In genomic region chr6:25635886-25636317, GRCh38 we compare ENCODE assay signal across 1 cellular context.
A peak's percentile ranks its signal among the peaks of the same experiment; 100 is the strongest.
TF ChIP-seq lines count a peak whose summit lies in the region.

No MANE protein-coding gene starts in this region.

TF ChIP-seq in HepG2, 621 proteins besides CTCF, POLR2A, EP300 and RAD21 (continued from another document and continues in another):
- TF ChIP-seq ZKSCAN8 (CRISPR knock-in tag; IDR thresholded peaks at IDR 0.05; ENCODE audit: borderline replicate concordance) (peak; percentile 62; the same call in 1 of the 2 replicates), ZNF564 (CRISPR knock-in tag; IDR thresholded peaks at IDR 0.05) (no peak), RNF2 (conservative IDR thresholded peaks at IDR 0.05; ENCODE audit: low read depth) (no peak), ZFP1 (CRISPR knock-in tag; IDR thresholded peaks at IDR 0.05) (peak; percentile 55; the same call in 1 of the 2 replicates), ZNF530 (CRISPR knock-in tag; IDR thresholded peaks at IDR 0.05; ENCODE audit: low read depth) (no peak), RFX5 (IDR thresholded peaks at IDR 0.05; ENCODE audit: low read depth, low read length) (no peak), TFE3 (CRISPR knock-in tag; IDR thresholded peaks at IDR 0.05) (peak; percentile 78), ZNF605 (CRISPR knock-in tag; IDR thresholded peaks at IDR 0.05) (peak; percentile 92), IRF1 (CRISPR knock-in tag; IDR thresholded peaks at IDR 0.05; ENCODE audit: low read depth) (no peak), HOXA9 (CRISPR knock-in tag; IDR thresholded peaks at IDR 0.05; ENCODE audit: borderline replicate concordance) (no peak), ZNF3 (CRISPR knock-in tag; IDR thresholded peaks at IDR 0.05) (no peak; the same call in 1 of the 2 replicates), ZNF691 (CRISPR knock-in tag; IDR thresholded peaks at IDR 0.05; ENCODE audit: borderline replicate concordance, low read depth) (0 out of 2 replicates have a peak, but pooled peaks have one; percentile 32), SMAD1 (CRISPR knock-in tag; IDR thresholded peaks at IDR 0.05; ENCODE audit: borderline replicate concordance, low read depth) (no peak), MZF1 (CRISPR knock-in tag; IDR thresholded peaks at IDR 0.05; ENCODE audit: borderline replicate concordance) (no peak), ZNF354B (CRISPR knock-in tag; IDR thresholded peaks at IDR 0.05) (0 out of 2 replicates have a peak, but pooled peaks have one; percentile 31), ZFP36L1 (CRISPR knock-in tag; IDR thresholded peaks at IDR 0.05) (no peak), ZMAT3 (CRISPR knock-in tag; conservative IDR thresholded peaks at IDR 0.05) (no peak), CENPBD1 (CRISPR knock-in tag; IDR thresholded peaks at IDR 0.05; ENCODE audit: borderline replicate concordance, low read depth) (no peak), ZNF30 (CRISPR knock-in tag; IDR thresholded peaks at IDR 0.05) (no peak), PITX1 (CRISPR knock-in tag; IDR thresholded peaks at IDR 0.05) (peak; percentile 97), KAT7 (CRISPR knock-in tag; IDR thresholded peaks at IDR 0.05; ENCODE audit: borderline replicate concordance) (no peak), MAX (IDR thresholded peaks at IDR 0.05) (peak; percentile 43), FOSL1 (CRISPR knock-in tag; IDR thresholded peaks at IDR 0.05; ENCODE audit: borderline replicate concordance) (peak; percentile 99), ZSCAN20 (CRISPR knock-in tag; IDR thresholded peaks at IDR 0.05; ENCODE audit: borderline replicate concordance) (no peak), FOXA1 (IDR thresholded peaks at IDR 0.05) (no peak), FOXA1 (CRISPR knock-in tag; IDR thresholded peaks at IDR 0.05) (peak; percentile 18; the same call in 1 of the 2 replicates), KIAA2018 (CRISPR knock-in tag; IDR thresholded peaks at IDR 0.05; ENCODE audit: borderline replicate concordance) (no peak), ZSCAN9 (CRISPR knock-in tag; IDR thresholded peaks at IDR 0.05; ENCODE audit: borderline replicate concordance) (no peak), ZFX (CRISPR knock-in tag; IDR thresholded peaks at IDR 0.05; ENCODE audit: low read depth) (no peak), ZNF879 (CRISPR knock-in tag; IDR thresholded peaks at IDR 0.05) (no peak), ZBTB20 (CRISPR knock-in tag; IDR thresholded peaks at IDR 0.05; ENCODE audit: borderline replicate concordance, low read depth) (peak; percentile 75; the same call in 1 of the 2 replicates)
- TF ChIP-seq, protein P1, sequence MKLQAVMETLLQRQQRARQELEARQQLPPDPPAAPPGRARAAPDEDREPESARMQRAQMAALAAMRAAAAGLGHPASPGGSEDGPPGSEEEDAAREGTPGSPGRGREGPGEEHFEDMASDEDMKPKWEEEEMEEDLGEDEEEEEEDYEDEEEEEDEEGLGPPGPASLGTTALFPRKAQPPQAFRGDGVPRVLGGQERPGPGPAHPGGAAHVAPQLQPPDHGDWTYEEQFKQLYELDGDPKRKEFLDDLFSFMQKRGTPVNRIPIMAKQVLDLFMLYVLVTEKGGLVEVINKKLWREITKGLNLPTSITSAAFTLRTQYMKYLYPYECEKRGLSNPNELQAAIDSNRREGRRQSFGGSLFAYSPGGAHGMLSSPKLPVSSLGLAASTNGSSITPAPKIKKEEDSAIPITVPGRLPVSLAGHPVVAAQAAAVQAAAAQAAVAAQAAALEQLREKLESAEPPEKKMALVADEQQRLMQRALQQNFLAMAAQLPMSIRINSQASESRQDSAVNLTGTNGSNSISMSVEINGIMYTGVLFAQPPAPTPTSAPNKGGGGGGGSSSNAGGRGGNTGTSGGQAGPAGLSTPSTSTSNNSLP (IDR thresholded peaks at IDR 0.05; ENCODE audit: low read depth, low read length) = peak; percentile 88
- TF ChIP-seq, protein P2, sequence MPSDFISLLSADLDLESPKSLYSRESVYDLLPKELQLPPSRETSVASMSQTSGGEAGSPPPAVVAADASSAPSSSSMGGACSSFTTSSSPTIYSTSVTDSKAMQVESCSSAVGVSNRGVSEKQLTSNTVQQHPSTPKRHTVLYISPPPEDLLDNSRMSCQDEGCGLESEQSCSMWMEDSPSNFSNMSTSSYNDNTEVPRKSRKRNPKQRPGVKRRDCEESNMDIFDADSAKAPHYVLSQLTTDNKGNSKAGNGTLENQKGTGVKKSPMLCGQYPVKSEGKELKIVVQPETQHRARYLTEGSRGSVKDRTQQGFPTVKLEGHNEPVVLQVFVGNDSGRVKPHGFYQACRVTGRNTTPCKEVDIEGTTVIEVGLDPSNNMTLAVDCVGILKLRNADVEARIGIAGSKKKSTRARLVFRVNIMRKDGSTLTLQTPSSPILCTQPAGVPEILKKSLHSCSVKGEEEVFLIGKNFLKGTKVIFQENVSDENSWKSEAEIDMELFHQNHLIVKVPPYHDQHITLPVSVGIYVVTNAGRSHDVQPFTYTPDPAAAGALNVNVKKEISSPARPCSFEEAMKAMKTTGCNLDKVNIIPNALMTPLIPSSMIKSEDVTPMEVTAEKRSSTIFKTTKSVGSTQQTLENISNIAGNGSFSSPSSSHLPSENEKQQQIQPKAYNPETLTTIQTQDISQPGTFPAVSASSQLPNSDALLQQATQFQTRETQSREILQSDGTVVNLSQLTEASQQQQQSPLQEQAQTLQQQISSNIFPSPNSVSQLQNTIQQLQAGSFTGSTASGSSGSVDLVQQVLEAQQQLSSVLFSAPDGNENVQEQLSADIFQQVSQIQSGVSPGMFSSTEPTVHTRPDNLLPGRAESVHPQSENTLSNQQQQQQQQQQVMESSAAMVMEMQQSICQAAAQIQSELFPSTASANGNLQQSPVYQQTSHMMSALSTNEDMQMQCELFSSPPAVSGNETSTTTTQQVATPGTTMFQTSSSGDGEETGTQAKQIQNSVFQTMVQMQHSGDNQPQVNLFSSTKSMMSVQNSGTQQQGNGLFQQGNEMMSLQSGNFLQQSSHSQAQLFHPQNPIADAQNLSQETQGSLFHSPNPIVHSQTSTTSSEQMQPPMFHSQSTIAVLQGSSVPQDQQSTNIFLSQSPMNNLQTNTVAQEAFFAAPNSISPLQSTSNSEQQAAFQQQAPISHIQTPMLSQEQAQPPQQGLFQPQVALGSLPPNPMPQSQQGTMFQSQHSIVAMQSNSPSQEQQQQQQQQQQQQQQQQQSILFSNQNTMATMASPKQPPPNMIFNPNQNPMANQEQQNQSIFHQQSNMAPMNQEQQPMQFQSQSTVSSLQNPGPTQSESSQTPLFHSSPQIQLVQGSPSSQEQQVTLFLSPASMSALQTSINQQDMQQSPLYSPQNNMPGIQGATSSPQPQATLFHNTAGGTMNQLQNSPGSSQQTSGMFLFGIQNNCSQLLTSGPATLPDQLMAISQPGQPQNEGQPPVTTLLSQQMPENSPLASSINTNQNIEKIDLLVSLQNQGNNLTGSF (CRISPR knock-in tag; IDR thresholded peaks at IDR 0.05) = no peak
- TF ChIP-seq, protein P3, sequence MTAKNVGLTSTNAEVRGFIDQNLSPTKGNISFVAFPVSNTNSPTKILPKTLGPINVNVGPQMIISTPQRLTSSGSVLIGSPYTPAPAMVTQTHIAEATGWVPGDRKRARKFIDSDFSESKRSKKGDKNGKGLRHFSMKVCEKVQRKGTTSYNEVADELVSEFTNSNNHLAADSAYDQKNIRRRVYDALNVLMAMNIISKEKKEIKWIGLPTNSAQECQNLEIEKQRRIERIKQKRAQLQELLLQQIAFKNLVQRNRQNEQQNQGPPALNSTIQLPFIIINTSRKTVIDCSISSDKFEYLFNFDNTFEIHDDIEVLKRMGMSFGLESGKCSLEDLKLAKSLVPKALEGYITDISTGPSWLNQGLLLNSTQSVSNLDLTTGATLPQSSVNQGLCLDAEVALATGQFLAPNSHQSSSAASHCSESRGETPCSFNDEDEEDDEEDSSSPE (CRISPR knock-in tag; IDR thresholded peaks at IDR 0.05) = no peak
- TF ChIP-seq, protein P4, sequence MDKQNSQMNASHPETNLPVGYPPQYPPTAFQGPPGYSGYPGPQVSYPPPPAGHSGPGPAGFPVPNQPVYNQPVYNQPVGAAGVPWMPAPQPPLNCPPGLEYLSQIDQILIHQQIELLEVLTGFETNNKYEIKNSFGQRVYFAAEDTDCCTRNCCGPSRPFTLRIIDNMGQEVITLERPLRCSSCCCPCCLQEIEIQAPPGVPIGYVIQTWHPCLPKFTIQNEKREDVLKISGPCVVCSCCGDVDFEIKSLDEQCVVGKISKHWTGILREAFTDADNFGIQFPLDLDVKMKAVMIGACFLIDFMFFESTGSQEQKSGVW (CRISPR knock-in tag; IDR thresholded peaks at IDR 0.05; ENCODE audit: borderline replicate concordance) = no peak
